8 cellular contexts compared by ENCODE assay signal in genomic region chr12:67068773-67069450, GRCh38.
DNase-seq lines count a peak whose midpoint lies in the region; ATAC-seq and TF ChIP-seq lines count a peak whose summit lies in the region.

No MANE protein-coding gene starts in this region.

- no peak overlapping the region for H2BK12ac ChIP-seq in trophoblast cell (ENCODE audit: low read length)

- peak overlapping the region; percentile 81 for H2BK120ac ChIP-seq in trophoblast cell (ENCODE audit: insufficient read depth, low read length, poor library complexity)

- no peak overlapping the region for H4K12ac ChIP-seq in trophoblast cell (ENCODE audit: low read depth, low read length)

- no peak for TF ChIP-seq CTCF in gastroesophageal sphincter (IDR thresholded peaks at IDR 0.05)

- H3K4me1 ChIP-seq in gastroesophageal sphincter: peaks cover 0 to 28% (median 0%) of the 10 kb centered on the region in 3 donors
- H3K4me1 ChIP-seq in trophoblast cell (ENCODE audit: control insufficient read depth in 1 of 2, insufficient read depth in 2 of 2, low read length in 2 of 2): peaks cover 7 to 11% of the 10 kb centered on the region in 2 experiments

- peak overlapping the region; percentile 58 for H3K14ac ChIP-seq in trophoblast cell (ENCODE audit: low read length)

- peaks cover 7% of the 10 kb centered on the region for H3K27me3 ChIP-seq in gastroesophageal sphincter
- H3K27me3 ChIP-seq in trophoblast cell (ENCODE audit: insufficient read depth, low read length): no peaks in the 10 kb centered on the region

- ATAC-seq in GM18517 (IDR thresholded peaks at IDR 0.05; ENCODE audit: unreplicated experiment) (peak; percentile 54), HG03095 (IDR thresholded peaks at IDR 0.05; ENCODE audit: unreplicated experiment) (peak; percentile 62), gastroesophageal sphincter (peak; percentile 68), HG03457 (IDR thresholded peaks at IDR 0.05; ENCODE audit: unreplicated experiment) (no peak)

- peak overlapping the region; percentile 47 for H4K8ac ChIP-seq in trophoblast cell (ENCODE audit: low read depth, low read length)

- no peak overlapping the region for H3K23ac ChIP-seq in trophoblast cell (ENCODE audit: low read length)

- no peak for TF ChIP-seq EP300 in gastroesophageal sphincter (IDR thresholded peaks at IDR 0.05)

- DNase-seq in ACHN: peak; percentile 88
- DNase-seq in NCI-H748 treated with DMSO at 0.1 percent for 48 hours (lab: John Stamatoyannopoulos, UW): peak; percentile 22
- peak; percentile 9 to 19 for DNase-seq in activated T-helper 1 cell treated with anti-CD3 and anti-CD28 coated beads, Interleukin-2, amount 50 U/mL, for 16 hours (ENCODE audit: low read depth in 1 of 2, low spot score in 1 of 2)
- peak; percentile 63 to 83 for DNase-seq in trophoblast cell

- peak overlapping the region; percentile 91 for H2AFZ ChIP-seq in trophoblast cell (ENCODE audit: insufficient read depth, low read length, poor library complexity)

- peak overlapping the region; percentile 77 to 97 for H3K4me3 ChIP-seq in gastroesophageal sphincter
- peak overlapping the region; percentile 87 for H3K4me3 ChIP-seq in trophoblast cell (ENCODE audit: low read depth, low read length)

- H2BK5ac ChIP-seq in trophoblast cell (ENCODE audit: low read depth, low read length, poor library complexity): peak overlapping the region; percentile 59

- H3K9me3 ChIP-seq in gastroesophageal sphincter (no peaks in the 10 kb centered on the region), trophoblast cell (ENCODE audit: insufficient read depth, low read depth, low read length) (no peaks in the 10 kb centered on the region)

- peak overlapping the region; percentile 77 for H4K91ac ChIP-seq in trophoblast cell (ENCODE audit: low read depth, low read length)

- H3K79me2 ChIP-seq in trophoblast cell (ENCODE audit: control insufficient read depth, insufficient read depth, low read length, poor library complexity): peaks cover 6% of the 10 kb centered on the region

- no peaks in the 10 kb centered on the region for H3K36me3 ChIP-seq in gastroesophageal sphincter
- no peaks in the 10 kb centered on the region for H3K36me3 ChIP-seq in trophoblast cell (ENCODE audit: control insufficient read depth in 1 of 2, insufficient read depth in 2 of 2, low read length in 2 of 2)

- peak overlapping the region; percentile 77 for H3K4me2 ChIP-seq in trophoblast cell (ENCODE audit: low read length)

- H3K27ac ChIP-seq in gastroesophageal sphincter (peak overlapping the region; percentile 79 to 92 (median 86)), trophoblast cell (ENCODE audit: low read depth, low read length) (peak overlapping the region; percentile 89)

- 0% methylated on average over 6 of the region's 81 CpGs; no CpG with 5 or more reads in 1 of the 2 donors for WGBS in gastroesophageal sphincter (ENCODE audit: low coverage in 1 of 2), 2 donors
- no CpG with 5 or more reads among the region's 81 CpGs for WGBS in trophoblast cell (ENCODE audit: extremely low coverage, insufficient coverage, insufficient read length)

- TF ChIP-seq POLR2A in gastroesophageal sphincter (IDR thresholded peaks at IDR 0.05): no peak

- peaks cover 9% of the 10 kb centered on the region for H3K79me1 ChIP-seq in trophoblast cell (ENCODE audit: low read length)

- peak overlapping the region; percentile 73 for H3K18ac ChIP-seq in trophoblast cell (ENCODE audit: low read length)

- no peak overlapping the region for H2AK5ac ChIP-seq in trophoblast cell (ENCODE audit: low read length)

- no peak overlapping the region for H3K9ac ChIP-seq in trophoblast cell (ENCODE audit: low read length)

- in situ Hi-C loops in ACHN (cut with HindIII; ENCODE audit: low pct_ligation_motif_present, low pct_unique_long_range_greater_than_20kb, low sequenced_read_pairs): no loop called here

- H3K4ac ChIP-seq in trophoblast cell (ENCODE audit: low read depth, low read length): peak overlapping the region; percentile 31

Comparison
In these comparisons a context has a peak if more than half of its experiments do, and no peak if none do; other contexts are left out.
1. DNase-seq: peak in every context shown above with its lines; median percentile 88 in ACHN; 73 in trophoblast cell; 22 in NCI-H748 treated with DMSO at 0.1 percent for 48 hours; 14 in activated T-helper 1 cell treated with anti-CD3 and anti-CD28 coated beads, Interleukin-2, amount 50 U/mL, for 16 hours.